23 cellular contexts compared by ENCODE assay signal in the genomic region with DNA sequence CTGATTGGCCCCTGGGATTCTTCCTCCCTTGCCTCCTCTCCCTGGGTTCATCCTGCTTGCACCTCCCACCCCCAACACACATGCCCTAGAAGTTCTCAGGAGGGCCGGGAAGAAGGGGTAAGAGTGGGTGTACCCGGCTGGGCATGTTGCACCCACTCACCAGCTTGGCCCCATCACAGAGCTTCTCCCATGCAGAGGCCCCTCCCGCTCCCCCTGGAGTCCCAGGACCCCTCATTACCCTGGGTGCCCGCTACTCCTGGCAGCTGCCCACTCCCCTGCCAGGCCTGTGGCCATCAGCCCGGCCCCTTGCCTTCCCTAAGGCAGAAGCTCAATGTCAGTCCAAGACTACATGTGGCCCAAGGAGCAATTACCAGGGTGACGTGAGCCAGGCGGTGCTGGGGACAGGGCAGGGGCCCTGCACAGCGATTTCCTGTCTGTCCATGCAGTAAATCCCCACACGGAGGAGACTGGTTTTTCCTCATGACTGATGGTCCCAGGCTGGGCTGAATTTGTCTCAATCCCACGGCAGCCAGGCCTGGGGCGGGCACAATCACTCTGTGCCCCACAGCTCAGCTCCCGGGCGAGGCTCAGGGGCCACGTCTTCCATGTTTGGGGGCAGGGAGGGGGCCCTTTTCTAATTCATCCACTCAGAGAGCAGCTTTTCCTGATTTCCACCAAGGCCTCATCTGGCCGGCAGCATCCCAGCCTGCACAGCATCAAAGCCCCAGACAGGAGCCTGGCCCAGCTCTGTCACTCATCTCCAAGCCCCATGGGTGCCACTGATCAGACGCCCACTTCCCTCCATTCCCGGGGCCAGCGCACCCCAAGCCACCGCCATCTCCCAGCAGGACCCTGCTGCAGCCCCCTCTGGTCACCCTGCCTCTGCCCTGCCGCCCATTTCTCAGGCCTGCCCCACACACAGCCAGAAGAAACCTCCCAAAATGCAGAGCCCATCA.
"Had no signal": no experiment of that assay in that cellular context is flagged by ENCODE, and none has a peak within 500 bp of the region (broad histone marks: within the 10 kb centered on the region; RNA-seq: fewer than 3 reads in every experiment).

No MANE protein-coding gene starts in this region.

- DNase-seq: activated CD4-positive, alpha-beta memory T cell treated with anti-CD3 and anti-CD28 coated beads for 36 hours; activated CD4-positive, alpha-beta T cell treated with anti-CD3 and anti-CD28 coated beads, Interleukin-2, amount 10 ng/mL, durations not matched to agents 24 days and 14 days; activated CD4-positive, CD25-positive, alpha-beta regulatory T cell treated with anti-CD3 and anti-CD28 coated beads, Interleukin-2, amount 50 U/mL, for 72 hours; activated gamma-delta T cell treated with Interleukin-2 at 50 U/mL for 16 hours; activated naive CD4-positive, alpha-beta T cell treated with anti-CD3 and anti-CD28 coated beads, Interleukin-2, amount 50 U/mL, for 16 hours; activated T-cell treated with anti-CD3 and anti-CD28 coated beads, Interleukin-2, amount 50 U/mL, for 4 hours; amniotic stem cell; brain microvascular endothelial cell; mammary epithelial cell; naive B cell; pancreas; retina; stimulated activated CD4-positive, alpha-beta T cell treated with anti-CD3 and anti-CD28 coated beads, Interleukin-4, amount 100 ng/mL, for 24 hours; T-helper 2 cell; trophoblast cell had no signal

- H3K36me3 ChIP-seq: brain microvascular endothelial cell, heart left ventricle, pancreas, prostate gland, thoracic aorta had no signal

- H3K27me3 ChIP-seq: brain microvascular endothelial cell, pancreas had no signal

- H3K4me3 ChIP-seq: coronary artery, heart left ventricle, pancreas, prostate gland, skin epidermis, thoracic aorta had no signal

- H3K27ac ChIP-seq: brain microvascular endothelial cell, coronary artery, heart left ventricle, pancreas, prostate gland, skin epidermis, thoracic aorta had no signal

- H3K4me1 ChIP-seq: heart left ventricle, pancreas, prostate gland had no signal

- ATAC-seq: activated T-cell treated with anti-CD3 and anti-CD28 coated beads, Interleukin-2, amount 50 U/mL, for 4 hours; activated T-helper 17 cell treated with anti-CD3 and anti-CD28 coated beads, Interleukin-2, amount 50 U/mL, for 72 hours; heart left ventricle; pancreas; sciatic nerve; stimulated activated effector memory CD8-positive, alpha-beta T cell treated with anti-CD3 and anti-CD28 coated beads, Interleukin-12 subunit alpha, Interleukin-12 subunit beta, amount 100 ng/mL, for 72 hours had no signal

- H3K9me3 ChIP-seq: pancreas, prostate gland, thoracic aorta had no signal
